Comparison of ENCODE assay signal across 8 cellular contexts in genomic region chr7:102125127-102125561, GRCh38.
DNase-seq lines count a peak whose midpoint lies in the region; FAIRE-seq and TF ChIP-seq lines count a peak whose summit lies in the region.

No MANE protein-coding gene starts in this region.

- peak; percentile 16 to 36 (median 25) for TF ChIP-seq CTCF in esophagus muscularis mucosa (IDR thresholded peaks at IDR 0.05)
- TF ChIP-seq CTCF in OCI-LY7 (conservative IDR thresholded peaks at IDR 0.05; ENCODE audit: low read length), result no peak

- H3K9me2 ChIP-seq in OCI-LY7 (ENCODE audit: insufficient read depth, low read length), result no peaks in the 10 kb centered on the region

- DNase-seq in GM12892 (ENCODE audit: insufficient read length), result peak; percentile 47
- peak; percentile 86 for DNase-seq in NCI-H2029 (lab: John Stamatoyannopoulos, UW)
- DNase-seq in esophagus muscularis mucosa (ENCODE audit: extremely low spot score), result peak; percentile 93
- DNase-seq in NCI-H2107 treated with DMSO at 0.1 percent for 48 hours (lab: John Stamatoyannopoulos, UW; ENCODE audit: unreplicated experiment), result no peak
- no peak for DNase-seq in NCI-H128 (lab: John Stamatoyannopoulos, UW; ENCODE audit: unreplicated experiment)
- no peak for DNase-seq in NCI-H2081 treated with DMSO at 0.1 percent for 48 hours (lab: John Stamatoyannopoulos, UW)
- no peak for DNase-seq in OCI-LY7 (ENCODE audit: low spot score)

- no peak overlapping the region for H3K9ac ChIP-seq in rectal smooth muscle tissue (ENCODE audit: low read length)

- no peak for TF ChIP-seq POLR2A in GM12892 (IDR thresholded peaks at IDR 0.05; ENCODE audit: low read depth, low read length)
- TF ChIP-seq POLR2A in esophagus muscularis mucosa (IDR thresholded peaks at IDR 0.05; ENCODE audit: low read depth), result no peak

- H3K4me3 ChIP-seq in esophagus muscularis mucosa (no peak overlapping the region), rectal smooth muscle tissue (ENCODE audit: low read length) (no peak overlapping the region), OCI-LY7 (ENCODE audit: low read depth, low read length, poor library complexity, severe bottlenecking) (no peak overlapping the region)

- H3K9me3 ChIP-seq in esophagus muscularis mucosa, result no peaks in the 10 kb centered on the region
- no peaks in the 10 kb centered on the region for H3K9me3 ChIP-seq in OCI-LY7 (ENCODE audit: low read length)

- intact Hi-C loops in esophagus muscularis mucosa (cut with DNase I), result loop anchor here (5.0 to 10.0 kb wide), 3 partner anchors 170 to 308 kb away; partner anchors contain the start of gene CUX1
- intact Hi-C loops in OCI-LY7 (cut with micrococcal nuclease; ENCODE audit: unreplicated experiment), result no loop called here

- H4K20me1 ChIP-seq in OCI-LY7 (ENCODE audit: insufficient read depth, low read length), result no peaks in the 10 kb centered on the region

- no TSS peak for BruUV-seq in OCI-LY7 (replicated peaks; lab: Mats Ljungman, UMichigan)

- peaks cover 0 to 11% (median 4%) of the 10 kb centered on the region in 4 donors for H3K36me3 ChIP-seq in esophagus muscularis mucosa
- H3K36me3 ChIP-seq in rectal smooth muscle tissue (ENCODE audit: control insufficient read depth, insufficient read depth, low read length), result no peaks in the 10 kb centered on the region
- peaks cover 92% of the 10 kb centered on the region for H3K36me3 ChIP-seq in OCI-LY7 (ENCODE audit: insufficient read depth, low read length)

- H3K4me1 ChIP-seq in esophagus muscularis mucosa (peaks cover 4 to 27% (median 16%) of the 10 kb centered on the region in 4 donors), rectal smooth muscle tissue (ENCODE audit: control insufficient read depth, insufficient read depth, low read length) (peaks cover 2% of the 10 kb centered on the region), OCI-LY7 (ENCODE audit: insufficient read depth, low read length, poor library complexity, severe bottlenecking) (peaks cover 14% of the 10 kb centered on the region)

- H3K4me2 ChIP-seq in OCI-LY7 (ENCODE audit: low read length), result no peak overlapping the region

- no peaks in the 10 kb centered on the region for H3K27me3 ChIP-seq in esophagus muscularis mucosa
- no peaks in the 10 kb centered on the region for H3K27me3 ChIP-seq in rectal smooth muscle tissue (ENCODE audit: control insufficient read depth, insufficient read depth, low read length)

- H3K27ac ChIP-seq in esophagus muscularis mucosa (replicated peaks in 1 of 4) (peak overlapping the region; percentile 4 to 63 (median 48)), rectal smooth muscle tissue (ENCODE audit: low read depth, low read length) (peak overlapping the region; percentile 16), OCI-LY7 (ENCODE audit: low read depth, low read length, poor library complexity, severe bottlenecking) (no peak overlapping the region)

- CTCF ChIA-PET in OCI-LY7 (lab: Charles Lee; ENCODE audit: unreplicated experiment), result no interaction called here

- no peaks in the 10 kb centered on the region for H3K79me2 ChIP-seq in OCI-LY7 (ENCODE audit: insufficient read depth, low read depth, low read length)

- POLR2A ChIA-PET in OCI-LY7 (lab: Charles Lee), result interaction anchor here (0.6 kb wide), 1 partner anchor 108 kb away, joined by 4 read pairs; no protein-coding TSS in a partner anchor

- peak; percentile 72 for FAIRE-seq in GM12892 (lab: Jason Lieb, UNC)

- no peak overlapping the region for H2AFZ ChIP-seq in OCI-LY7 (ENCODE audit: low read length)

- WGBS in esophagus muscularis mucosa, result 56% methylated on average over 10 of the region's 15 CpGs

- TF ChIP-seq EP300 in esophagus muscularis mucosa (IDR thresholded peaks at IDR 0.05), result no peak

Comparison
In these comparisons a context has a peak if more than half of its experiments do, and no peak if none do; other contexts are left out.
1. DNase-seq: peak in GM12892 (single experiment), NCI-H2029 (single experiment) and esophagus muscularis mucosa (single experiment); none in NCI-H2107 treated with DMSO at 0.1 percent for 48 hours (single experiment), NCI-H128 (single experiment), NCI-H2081 treated with DMSO at 0.1 percent for 48 hours (single experiment) and OCI-LY7 (single experiment).